ENCODE assay signal across 38 cellular contexts in the genomic region with DNA sequence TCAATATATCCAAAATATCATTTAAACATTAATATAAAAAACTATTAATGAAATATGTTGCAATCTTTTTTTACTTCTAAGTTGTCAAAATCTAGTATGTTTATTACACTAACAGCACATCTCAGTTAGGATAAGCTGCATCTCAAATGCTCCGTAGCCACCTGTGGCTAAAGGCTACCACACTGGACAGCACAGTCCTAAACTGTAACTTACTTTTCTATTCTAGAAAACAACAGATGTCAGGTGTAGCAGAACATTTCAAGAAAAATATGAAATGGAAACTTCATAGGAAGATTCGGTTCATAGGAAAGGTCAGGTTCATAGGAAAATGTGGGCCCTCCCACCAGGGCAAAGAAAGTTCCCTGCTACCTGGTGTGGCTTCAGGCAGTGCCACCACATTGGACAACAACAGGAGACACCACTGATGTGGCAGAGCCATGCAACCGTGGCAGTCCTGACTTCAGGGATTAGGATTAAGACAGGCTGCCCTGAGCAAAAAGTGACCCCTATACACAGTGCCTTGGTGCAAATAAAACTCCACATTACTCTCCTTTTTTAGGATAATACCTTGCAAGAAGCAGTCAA.
"Had no signal": no experiment of that assay in that cellular context is flagged by ENCODE, and none has a peak within 500 bp of the region (broad histone marks: within the 10 kb centered on the region; RNA-seq: fewer than 3 reads in every experiment).

No MANE protein-coding gene starts in this region.

- ATAC-seq: activated naive CD4-positive, alpha-beta T cell treated with anti-CD3 and anti-CD28 coated beads, Interleukin-2, amount 50 U/mL, for 72 hours; activated naive CD8-positive, alpha-beta T cell treated with anti-CD3 and anti-CD28 coated beads, Interleukin-2, amount 50 U/mL, for 24 hours; activated T-cell treated with anti-CD3 and anti-CD28 coated beads, Interleukin-2, amount 50 U/mL, for 4 hours; activated T-cell treated with anti-CD3 and anti-CD28 coated beads, Interleukin-2, amount 50 U/mL, for 72 hours; activated T-helper 17 cell treated with anti-CD3 and anti-CD28 coated beads, Interleukin-2, amount 50 U/mL, for 72 hours; body of pancreas had no signal

- H3K27me3 Mint-ChIP-seq: activated naive CD8-positive, alpha-beta T cell; activated naive CD8-positive, alpha-beta T cell treated with anti-CD3 and anti-CD28 coated beads for 36 hours; activated naive CD8-positive, alpha-beta T cell treated with anti-CD3 and anti-CD28 coated beads, Interleukin-2, amount 50 U/mL, for 24 hours had no signal

- H3K4me1 ChIP-seq: adrenal gland, ascending aorta, body of pancreas, breast epithelium had no signal

- H3K36me3 ChIP-seq: adrenal gland, ascending aorta, brain microvascular endothelial cell, breast epithelium, cardiac muscle cell had no signal

- H3K4me3 Mint-ChIP-seq: activated naive CD4-positive, alpha-beta T cell treated with anti-CD3 and anti-CD28 coated beads for 36 hours; activated naive CD4-positive, alpha-beta T cell treated with anti-CD3 and anti-CD28 coated beads, Interleukin-2, amount 10 ng/mL, durations not matched to agents 7 days and 5 days; activated naive CD4-positive, alpha-beta T cell treated with anti-CD3 and anti-CD28 coated beads, Interleukin-2, amount 50 U/mL, for 24 hours; activated naive CD8-positive, alpha-beta T cell; activated naive CD8-positive, alpha-beta T cell treated with anti-CD3 and anti-CD28 coated beads for 36 hours; activated naive CD8-positive, alpha-beta T cell treated with anti-CD3 and anti-CD28 coated beads, Interleukin-2, amount 10 ng/mL, durations not matched to agents 7 days and 5 days; activated naive CD8-positive, alpha-beta T cell treated with anti-CD3 and anti-CD28 coated beads, Interleukin-2, amount 50 U/mL, for 24 hours; activated T-cell treated with anti-CD3 and anti-CD28 coated beads, Interleukin-2, amount 50 U/mL, for 24 hours; activated T-cell treated with anti-CD3 and anti-CD28 coated beads, Interleukin-2, amount 50 U/mL, for 4 hours; activated T-cell treated with anti-CD3 and anti-CD28 coated beads, Interleukin-2, amount 50 U/mL, for 72 hours; activated T-helper 1 cell treated with anti-CD3 and anti-CD28 coated beads, Interleukin-12 subunit alpha, Interleukin-12 subunit beta, Interleukin-2, Interleukin-4 antibody, amounts not matched to agents 30 ng/mL and 10 ng/mL and 1 ng/mL, durations not matched to agents 14 hours and 24 hours and 36 hours; activated T-helper 17 cell treated with anti-CD3 and anti-CD28 coated beads, Interleukin-2, amount 50 U/mL, for 72 hours; brain; central memory CD8-positive, alpha-beta T cell had no signal

- H3K27ac ChIP-seq: adrenal gland, ascending aorta, body of pancreas, brain microvascular endothelial cell, breast epithelium, cardiac muscle cell had no signal

- H3K27me3 ChIP-seq: adrenal gland, ascending aorta, body of pancreas, brain microvascular endothelial cell, breast epithelium, cardiac muscle cell had no signal

- H3K27ac Mint-ChIP-seq: activated naive CD4-positive, alpha-beta T cell treated with anti-CD3 and anti-CD28 coated beads for 36 hours; activated naive CD4-positive, alpha-beta T cell treated with anti-CD3 and anti-CD28 coated beads, Interleukin-2, amount 10 ng/mL, durations not matched to agents 7 days and 5 days; activated naive CD4-positive, alpha-beta T cell treated with anti-CD3 and anti-CD28 coated beads, Interleukin-2, amount 50 U/mL, for 24 hours; activated naive CD4-positive, alpha-beta T cell treated with anti-CD3 and anti-CD28 coated beads, Interleukin-2, amount 50 U/mL, for 72 hours; activated naive CD8-positive, alpha-beta T cell; activated naive CD8-positive, alpha-beta T cell treated with anti-CD3 and anti-CD28 coated beads for 36 hours; activated naive CD8-positive, alpha-beta T cell treated with anti-CD3 and anti-CD28 coated beads, Interleukin-2, amount 10 ng/mL, durations not matched to agents 7 days and 5 days; activated naive CD8-positive, alpha-beta T cell treated with anti-CD3 and anti-CD28 coated beads, Interleukin-2, amount 50 U/mL, for 24 hours; activated T-cell treated with anti-CD3 and anti-CD28 coated beads, Interleukin-2, amount 50 U/mL, for 24 hours; activated T-cell treated with anti-CD3 and anti-CD28 coated beads, Interleukin-2, amount 50 U/mL, for 72 hours; activated T-helper 1 cell treated with anti-CD3 and anti-CD28 coated beads, Interleukin-12 subunit alpha, Interleukin-12 subunit beta, Interleukin-2, Interleukin-4 antibody, amounts not matched to agents 30 ng/mL and 10 ng/mL and 1 ng/mL, durations not matched to agents 14 hours and 24 hours and 36 hours; activated T-helper 17 cell treated with anti-CD3 and anti-CD28 coated beads, Interleukin-2, amount 50 U/mL, for 72 hours; activated T-helper 2 cell treated with anti-CD3 and anti-CD28 coated beads, Interferon-gamma antibody, Interleukin-2, Interleukin-4, amounts not matched to agents 10 μg/mL and 5 μg/mL and 100 μg/mL, durations not matched to agents 14 hours and 24 hours and 36 hours had no signal

- H3K4me3 ChIP-seq: adrenal gland, ascending aorta, body of pancreas, breast epithelium, cardiac muscle cell had no signal

- H3K36me3 Mint-ChIP-seq: activated naive CD4-positive, alpha-beta T cell treated with anti-CD3 and anti-CD28 coated beads, Interleukin-2, amount 10 ng/mL, durations not matched to agents 7 days and 5 days; activated naive CD4-positive, alpha-beta T cell treated with anti-CD3 and anti-CD28 coated beads, Interleukin-2, amount 50 U/mL, for 24 hours; activated naive CD4-positive, alpha-beta T cell treated with anti-CD3 and anti-CD28 coated beads, Interleukin-2, amount 50 U/mL, for 72 hours; activated naive CD8-positive, alpha-beta T cell; activated naive CD8-positive, alpha-beta T cell treated with anti-CD3 and anti-CD28 coated beads for 36 hours; activated naive CD8-positive, alpha-beta T cell treated with anti-CD3 and anti-CD28 coated beads, Interleukin-2, amount 10 ng/mL, durations not matched to agents 7 days and 5 days; brain had no signal

- H3K4me1 Mint-ChIP-seq: activated naive CD4-positive, alpha-beta T cell treated with anti-CD3 and anti-CD28 coated beads, Interleukin-2, amount 10 ng/mL, durations not matched to agents 7 days and 5 days; activated naive CD4-positive, alpha-beta T cell treated with anti-CD3 and anti-CD28 coated beads, Interleukin-2, amount 50 U/mL, for 24 hours; activated T-helper 17 cell treated with anti-CD3 and anti-CD28 coated beads, Interleukin-2, amount 50 U/mL, for 72 hours; brain had no signal

- DNase-seq: activated effector memory CD4-positive, alpha-beta T cell treated with anti-CD3 and anti-CD28 coated beads, Interleukin-2, amount 50 U/mL, for 16 hours; activated effector memory CD4-positive, alpha-beta T cell treated with Interleukin-2 at 50 U/mL for 16 hours; activated gamma-delta T cell; activated gamma-delta T cell treated with Interleukin-2 at 50 U/mL for 16 hours; activated naive CD4-positive, alpha-beta T cell; activated naive CD4-positive, alpha-beta T cell treated with anti-CD3 and anti-CD28 coated beads for 36 hours; activated naive CD4-positive, alpha-beta T cell treated with anti-CD3 and anti-CD28 coated beads, Interleukin-2, amount 10 ng/mL, durations not matched to agents 7 days and 5 days; activated naive CD4-positive, alpha-beta T cell treated with anti-CD3 and anti-CD28 coated beads, Interleukin-2, amount 50 U/mL, for 16 hours; activated naive CD4-positive, alpha-beta T cell treated with Interleukin-2 at 50 U/mL for 16 hours; activated naive CD8-positive, alpha-beta T cell treated with anti-CD3 and anti-CD28 coated beads for 36 hours; activated naive CD8-positive, alpha-beta T cell treated with anti-CD3 and anti-CD28 coated beads, Interleukin-2, amount 10 ng/mL, durations not matched to agents 7 days and 5 days; activated naive CD8-positive, alpha-beta T cell treated with anti-CD3 and anti-CD28 coated beads, Interleukin-2, amount 50 U/mL, for 24 hours; activated T-cell treated with anti-CD3 and anti-CD28 coated beads, Interleukin-2, amount 50 U/mL, for 1 hour; activated T-cell treated with anti-CD3 and anti-CD28 coated beads, Interleukin-2, amount 50 U/mL, for 24 hours; activated T-cell treated with anti-CD3 and anti-CD28 coated beads, Interleukin-2, amount 50 U/mL, for 4 hours; activated T-cell treated with anti-CD3 and anti-CD28 coated beads, Interleukin-2, amount 50 U/mL, for 48 hours; activated T-cell treated with anti-CD3 and anti-CD28 coated beads, Interleukin-2, amount 50 U/mL, for 72 hours; adrenal gland; amniotic stem cell; amygdala; anterior cingulate cortex; aorta; body of pancreas; brain microvascular endothelial cell; caudate nucleus; central memory CD4-positive, alpha-beta T cell; cerebellar nuclear complex had no signal

- H3K9me3 ChIP-seq: adrenal gland, ascending aorta, body of pancreas, breast epithelium had no signal

- H3K9me3 Mint-ChIP-seq: activated naive CD4-positive, alpha-beta T cell treated with anti-CD3 and anti-CD28 coated beads for 36 hours; activated naive CD4-positive, alpha-beta T cell treated with anti-CD3 and anti-CD28 coated beads, Interleukin-2, amount 10 ng/mL, durations not matched to agents 7 days and 5 days; activated naive CD4-positive, alpha-beta T cell treated with anti-CD3 and anti-CD28 coated beads, Interleukin-2, amount 50 U/mL, for 24 hours; activated naive CD4-positive, alpha-beta T cell treated with anti-CD3 and anti-CD28 coated beads, Interleukin-2, amount 50 U/mL, for 72 hours; activated naive CD8-positive, alpha-beta T cell treated with anti-CD3 and anti-CD28 coated beads for 36 hours; activated naive CD8-positive, alpha-beta T cell treated with anti-CD3 and anti-CD28 coated beads, Interleukin-2, amount 10 ng/mL, durations not matched to agents 7 days and 5 days; activated naive CD8-positive, alpha-beta T cell treated with anti-CD3 and anti-CD28 coated beads, Interleukin-2, amount 50 U/mL, for 24 hours; activated T-cell treated with anti-CD3 and anti-CD28 coated beads, Interleukin-2, amount 50 U/mL, for 24 hours; activated T-cell treated with anti-CD3 and anti-CD28 coated beads, Interleukin-2, amount 50 U/mL, for 4 hours; activated T-cell treated with anti-CD3 and anti-CD28 coated beads, Interleukin-2, amount 50 U/mL, for 72 hours; activated T-helper 1 cell treated with anti-CD3 and anti-CD28 coated beads, Interleukin-12 subunit alpha, Interleukin-12 subunit beta, Interleukin-2, Interleukin-4 antibody, amounts not matched to agents 30 ng/mL and 10 ng/mL and 1 ng/mL, durations not matched to agents 14 hours and 24 hours and 36 hours; activated T-helper 17 cell treated with anti-CD3 and anti-CD28 coated beads, Interleukin-2, amount 50 U/mL, for 72 hours; activated T-helper 2 cell treated with anti-CD3 and anti-CD28 coated beads, Interferon-gamma antibody, Interleukin-2, Interleukin-4, amounts not matched to agents 10 μg/mL and 5 μg/mL and 100 μg/mL, durations not matched to agents 14 hours and 24 hours and 36 hours; brain; central memory CD8-positive, alpha-beta T cell had no signal
